Comparison of ENCODE assay signal across 1 cellular context in the genomic region with DNA sequence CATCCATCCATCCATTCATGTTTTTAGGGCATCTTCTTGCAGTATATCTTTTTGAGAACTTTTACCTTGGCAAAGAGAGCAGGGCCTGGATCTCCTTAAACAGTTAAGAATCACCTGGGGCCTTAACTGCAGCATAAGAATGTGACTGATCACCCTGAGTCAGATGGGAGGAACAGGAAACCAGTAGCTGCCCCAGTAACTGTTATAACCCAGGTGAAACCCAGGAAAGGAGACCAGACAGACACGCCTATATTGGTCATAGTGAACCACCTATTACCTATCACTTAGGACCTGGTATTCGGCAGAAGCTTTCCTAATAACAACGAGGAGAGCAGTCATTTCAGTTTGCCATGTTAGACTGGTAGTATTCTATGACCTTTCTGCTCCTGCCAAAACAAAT.
A peak's percentile ranks its signal among the peaks of the same experiment; 100 is the strongest.
TF ChIP-seq lines count a peak whose summit lies in the region.

No MANE protein-coding gene starts in this region.

TF ChIP-seq in HCT116, 20 proteins besides CTCF, POLR2A, EP300 and RAD21 (continued from another document):
- TF ChIP-seq, protein P1, sequence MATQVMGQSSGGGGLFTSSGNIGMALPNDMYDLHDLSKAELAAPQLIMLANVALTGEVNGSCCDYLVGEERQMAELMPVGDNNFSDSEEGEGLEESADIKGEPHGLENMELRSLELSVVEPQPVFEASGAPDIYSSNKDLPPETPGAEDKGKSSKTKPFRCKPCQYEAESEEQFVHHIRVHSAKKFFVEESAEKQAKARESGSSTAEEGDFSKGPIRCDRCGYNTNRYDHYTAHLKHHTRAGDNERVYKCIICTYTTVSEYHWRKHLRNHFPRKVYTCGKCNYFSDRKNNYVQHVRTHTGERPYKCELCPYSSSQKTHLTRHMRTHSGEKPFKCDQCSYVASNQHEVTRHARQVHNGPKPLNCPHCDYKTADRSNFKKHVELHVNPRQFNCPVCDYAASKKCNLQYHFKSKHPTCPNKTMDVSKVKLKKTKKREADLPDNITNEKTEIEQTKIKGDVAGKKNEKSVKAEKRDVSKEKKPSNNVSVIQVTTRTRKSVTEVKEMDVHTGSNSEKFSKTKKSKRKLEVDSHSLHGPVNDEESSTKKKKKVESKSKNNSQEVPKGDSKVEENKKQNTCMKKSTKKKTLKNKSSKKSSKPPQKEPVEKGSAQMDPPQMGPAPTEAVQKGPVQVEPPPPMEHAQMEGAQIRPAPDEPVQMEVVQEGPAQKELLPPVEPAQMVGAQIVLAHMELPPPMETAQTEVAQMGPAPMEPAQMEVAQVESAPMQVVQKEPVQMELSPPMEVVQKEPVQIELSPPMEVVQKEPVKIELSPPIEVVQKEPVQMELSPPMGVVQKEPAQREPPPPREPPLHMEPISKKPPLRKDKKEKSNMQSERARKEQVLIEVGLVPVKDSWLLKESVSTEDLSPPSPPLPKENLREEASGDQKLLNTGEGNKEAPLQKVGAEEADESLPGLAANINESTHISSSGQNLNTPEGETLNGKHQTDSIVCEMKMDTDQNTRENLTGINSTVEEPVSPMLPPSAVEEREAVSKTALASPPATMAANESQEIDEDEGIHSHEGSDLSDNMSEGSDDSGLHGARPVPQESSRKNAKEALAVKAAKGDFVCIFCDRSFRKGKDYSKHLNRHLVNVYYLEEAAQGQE (IDR thresholded peaks at IDR 0.05; ENCODE audit: low read depth), result no peak
- TF ChIP-seq ZFX (IDR thresholded peaks at IDR 0.05) (no peak), POLR2AphosphoS5 (IDR thresholded peaks at IDR 0.05; ENCODE audit: low read depth, low read length) (peak; percentile 41; the same call in 1 of the 2 replicates), EZH2phosphoT487 (IDR thresholded peaks at IDR 0.05; ENCODE audit: borderline replicate concordance) (no peak), SIN3A (IDR thresholded peaks at IDR 0.05; ENCODE audit: low read depth) (peak; percentile 64; the same call in 1 of the 2 replicates), EZH2 (IDR thresholded peaks at IDR 0.05) (no peak), YY1 (IDR thresholded peaks at IDR 0.05; ENCODE audit: extremely low read depth, insufficient replicate concordance, low read depth, low read length) (no peak), TCF7L2 (IDR thresholded peaks at IDR 0.05; ENCODE audit: borderline replicate concordance, extremely low read depth, insufficient read depth, insufficient read length) (no peak), ELF1 (IDR thresholded peaks at IDR 0.05; ENCODE audit: borderline replicate concordance, low read depth) (no peak), JUND (IDR thresholded peaks at IDR 0.05) (peak; percentile 65), SP1 (IDR thresholded peaks at IDR 0.05; ENCODE audit: low read depth) (peak; percentile 81), CEBPB (IDR thresholded peaks at IDR 0.05; ENCODE audit: low read depth) (peak; percentile 58), CBX3 (IDR thresholded peaks at IDR 0.05; ENCODE audit: low read depth) (no peak), ZNF274 (IDR thresholded peaks at IDR 0.05; ENCODE audit: low read depth, low read length) (no peak)
- TF ChIP-seq, protein P2, sequence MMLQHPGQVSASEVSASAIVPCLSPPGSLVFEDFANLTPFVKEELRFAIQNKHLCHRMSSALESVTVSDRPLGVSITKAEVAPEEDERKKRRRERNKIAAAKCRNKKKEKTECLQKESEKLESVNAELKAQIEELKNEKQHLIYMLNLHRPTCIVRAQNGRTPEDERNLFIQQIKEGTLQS (IDR thresholded peaks at IDR 0.05), result no peak
- TF ChIP-seq, protein P3, sequence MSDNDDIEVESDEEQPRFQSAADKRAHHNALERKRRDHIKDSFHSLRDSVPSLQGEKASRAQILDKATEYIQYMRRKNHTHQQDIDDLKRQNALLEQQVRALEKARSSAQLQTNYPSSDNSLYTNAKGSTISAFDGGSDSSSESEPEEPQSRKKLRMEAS (IDR thresholded peaks at IDR 0.05), result peak; percentile 42; the same call in 1 of the 2 replicates
